14 cellular contexts compared by ENCODE assay signal in genomic region chr2:69345434-69345833, GRCh38. TPM values are rescaled to one million over a fixed set of nuclear protein-coding genes. Genes with fewer than 3 reads are reported as not detected.
DNase-seq lines count a peak whose midpoint lies in the region; ATAC-seq and TF ChIP-seq lines count a peak whose summit lies in the region.
"Had no signal": no experiment of that assay in that cellular context is flagged by ENCODE, and none has a peak within 500 bp of the region (broad histone marks: within the 10 kb centered on the region; RNA-seq: fewer than 3 reads in every experiment).

No MANE protein-coding gene starts in this region.

- no peak overlapping the region for H3K4me3 Mint-ChIP-seq in nephron progenitor cell
- H3K4me3 Mint-ChIP-seq in CD4-positive, alpha-beta memory T cell: no peak overlapping the region
- H3K4me3 Mint-ChIP-seq: stimulated activated naive CD8-positive, alpha-beta T cell treated with anti-CD3 and anti-CD28 coated beads, Interleukin-15, Interleukin-2, amounts not matched to agents 100 ng/mL and 50 ng/mL, for 24 hours had no signal

- peaks cover 82% of the 10 kb centered on the region for H3K36me3 Mint-ChIP-seq in nephron progenitor cell (ENCODE audit: low read depth)
- H3K36me3 Mint-ChIP-seq in CD4-positive, alpha-beta memory T cell: peaks cover 59 to 73% of the 10 kb centered on the region in 2 donors

- H3K36me3 ChIP-seq in CD4-positive, alpha-beta memory T cell (ENCODE audit: insufficient read depth, low read length): peaks cover 52% of the 10 kb centered on the region
- H3K36me3 ChIP-seq in esophagus squamous epithelium: peaks cover 6 to 98% (median 35%) of the 10 kb centered on the region in 3 donors

- POLR2A ChIA-PET in CD4-positive, alpha-beta memory T cell (lab: Charles Lee; ENCODE audit: partially characterized antibody): no interaction called here

- CTCF ChIA-PET in CD4-positive, alpha-beta memory T cell (lab: Charles Lee; ENCODE audit: partially characterized antibody): interaction anchor here (0.6 kb wide), 1 partner anchor 8 kb away, joined by 4 read pairs; no protein-coding TSS in a partner anchor

- no peak for TF ChIP-seq CTCF in NB4 (IDR thresholded peaks at IDR 0.05; ENCODE audit: low read depth, low read length)
- no peak for TF ChIP-seq CTCF in fibroblast of pulmonary artery (IDR thresholded peaks at IDR 0.05; ENCODE audit: low read length, missing control alignments)
- no peak for TF ChIP-seq CTCF in nephron progenitor cell (IDR thresholded peaks at IDR 0.05)
- no peak for TF ChIP-seq CTCF in esophagus squamous epithelium (IDR thresholded peaks at IDR 0.05)

- H3K4me3 ChIP-seq in NB4 (ENCODE audit: low read depth, low read length) (no peak overlapping the region), fibroblast of pulmonary artery (replicated peaks; ENCODE audit: low read depth, low read length) (no peak overlapping the region), esophagus squamous epithelium (no peak overlapping the region)
- no peak overlapping the region for H3K4me3 ChIP-seq in CD4-positive, alpha-beta memory T cell (ENCODE audit: low read length in 2 of 2)
- H3K4me3 ChIP-seq: SK-N-MC had no signal

- ATAC-seq in GM18517 (IDR thresholded peaks at IDR 0.05; ENCODE audit: unreplicated experiment) (peak; percentile 59), GM19467 (IDR thresholded peaks at IDR 0.05; ENCODE audit: unreplicated experiment) (peak; percentile 88)

- no peaks in the 10 kb centered on the region for H3K27me3 ChIP-seq in CD4-positive, alpha-beta memory T cell (ENCODE audit: insufficient read depth, low read length)
- no peaks in the 10 kb centered on the region for H3K27me3 ChIP-seq in esophagus squamous epithelium

- H3K9me3 Mint-ChIP-seq in nephron progenitor cell: no peaks in the 10 kb centered on the region
- no peaks in the 10 kb centered on the region for H3K9me3 Mint-ChIP-seq in CD4-positive, alpha-beta memory T cell
- H3K9me3 Mint-ChIP-seq: stimulated activated naive CD8-positive, alpha-beta T cell treated with anti-CD3 and anti-CD28 coated beads, Interleukin-15, Interleukin-2, amounts not matched to agents 100 ng/mL and 50 ng/mL, for 24 hours had no signal

- H3K9me3 ChIP-seq in CD4-positive, alpha-beta memory T cell (ENCODE audit: control insufficient read depth in 1 of 2, low read length in 2 of 2): no peaks in the 10 kb centered on the region
- H3K9me3 ChIP-seq in esophagus squamous epithelium: no peaks in the 10 kb centered on the region

- no peaks in the 10 kb centered on the region for H3K4me1 Mint-ChIP-seq in nephron progenitor cell
- H3K4me1 Mint-ChIP-seq in CD4-positive, alpha-beta memory T cell: peaks cover 0 to 5% (median 0%) of the 10 kb centered on the region in 4 donors

- H3K4me1 ChIP-seq in CD4-positive, alpha-beta memory T cell (ENCODE audit: insufficient read depth, low read length): no peaks in the 10 kb centered on the region
- peaks cover 0 to 18% (median 0%) of the 10 kb centered on the region in 3 donors for H3K4me1 ChIP-seq in esophagus squamous epithelium

- H3K27ac ChIP-seq in CD4-positive, alpha-beta memory T cell (ENCODE audit: low read depth, low read length): no peak overlapping the region
- peak overlapping the region in 1 of 4 donors; percentile 69 for H3K27ac ChIP-seq in esophagus squamous epithelium
- H3K27ac ChIP-seq: SK-N-MC had no signal

- TF ChIP-seq POLR2A in NB4 (IDR thresholded peaks at IDR 0.05; ENCODE audit: extremely low read depth, insufficient read length) (no peak), esophagus squamous epithelium (IDR thresholded peaks at IDR 0.05) (no peak)

- H3K27ac Mint-ChIP-seq in nephron progenitor cell: no peak overlapping the region
- H3K27ac Mint-ChIP-seq in CD4-positive, alpha-beta memory T cell: no peak overlapping the region

- intact Hi-C loops in CD4-positive, alpha-beta memory T cell (cut with micrococcal nuclease): no loop called here
- intact Hi-C loops in esophagus squamous epithelium (cut with DNase I): no loop called here

- no peaks in the 10 kb centered on the region for H3K27me3 Mint-ChIP-seq in nephron progenitor cell (ENCODE audit: low read depth, poor library complexity)
- H3K27me3 Mint-ChIP-seq in CD4-positive, alpha-beta memory T cell: no peaks in the 10 kb centered on the region
- H3K27me3 Mint-ChIP-seq: stimulated activated naive CD8-positive, alpha-beta T cell treated with anti-CD3 and anti-CD28 coated beads, Interleukin-15, Interleukin-2, amounts not matched to agents 100 ng/mL and 50 ng/mL, for 24 hours had no signal

- peak; percentile 48 for DNase-seq in NB4 (ENCODE audit: low read depth)
- DNase-seq in fibroblast of pulmonary artery (ENCODE audit: low read depth): peak; percentile 50
- no peak for DNase-seq in nephron progenitor cell
- no peak for DNase-seq in CD4-positive, alpha-beta memory T cell
- no peak for DNase-seq in NCI-H510A (lab: John Stamatoyannopoulos, UW)
- no peak for DNase-seq in esophagus squamous epithelium (lab: John Stamatoyannopoulos, UW)
- DNase-seq: activated CD8-positive, alpha-beta memory T cell treated with anti-CD3 and anti-CD28 coated beads, Interleukin-2, amount 50 U/mL, for 4 hours; C1 segment of cervical spinal cord; mesenchymal stem cell; MM.1S had no signal

RNA-seq across cellular contexts. Expression of gene GFPT1, which starts 41.6 kb away (rescaled TPM):
- 10 to 100 TPM; 23.1 to 25.8 TPM for total RNA-seq in CD4-positive, alpha-beta memory T cell
- 10 to 100 TPM in 1 of 2 donors, 1 to 10 TPM in 1; 8.4 to 14.5 TPM for polyA plus RNA-seq in CD4-positive, alpha-beta memory T cell
- 10 to 100 TPM; 13.9 to 25.8 (median 19.5) TPM for total RNA-seq in esophagus squamous epithelium

Comparison
In these comparisons a context has a peak if more than half of its experiments do, and no peak if none do; other contexts are left out.
1. DNase-seq: peak in NB4 (single experiment) and fibroblast of pulmonary artery (single experiment); none in nephron progenitor cell (single experiment), CD4-positive, alpha-beta memory T cell (0 of 5), NCI-H510A (single experiment) and esophagus squamous epithelium (single experiment).